ENCODE assay signal across 8 cellular contexts in genomic region chr2:223761749-223762148, GRCh38.
DNase-seq lines count a peak whose midpoint lies in the region; ATAC-seq and TF ChIP-seq lines count a peak whose summit lies in the region.
"Not testable (repeated sequence)": the region's sequence is repeated elsewhere in the genome, so short reads cannot be mapped to it uniquely, and the experiment has no call there.

No MANE protein-coding gene starts in this region.

- H3K27ac ChIP-seq in PC-9 = peak overlapping the region; percentile 96
- not testable (repeated sequence) for H3K27ac ChIP-seq in naive thymus-derived CD4-positive, alpha-beta T cell (ENCODE audit: low read depth, low read length)

- H3K9me3 ChIP-seq in Caco-2; PC-9 (ENCODE audit: insufficient read depth, low read depth); naive thymus-derived CD4-positive, alpha-beta T cell (ENCODE audit: control insufficient read depth in 2 of 3, low read length in 3 of 3): not testable (repeated sequence)

- peak; percentile 77 for ATAC-seq in GM18909 (IDR thresholded peaks at IDR 0.05; ENCODE audit: poor library complexity, unreplicated experiment)
- peak; percentile 63 for ATAC-seq in GM21423 (IDR thresholded peaks at IDR 0.05; ENCODE audit: unreplicated experiment)
- peak; percentile 64 for ATAC-seq in HG02840 (IDR thresholded peaks at IDR 0.05; ENCODE audit: low FRiP score, unreplicated experiment)
- ATAC-seq in HG03196 (IDR thresholded peaks at IDR 0.05; ENCODE audit: unreplicated experiment) = peak; percentile 74
- not testable (repeated sequence) for ATAC-seq in activated naive CD8-positive, alpha-beta T cell treated with anti-CD3 and anti-CD28 coated beads, Interleukin-2, amount 10 ng/mL, durations not matched to agents 7 days and 5 days (ENCODE audit: low read depth)
- ATAC-seq in naive thymus-derived CD4-positive, alpha-beta T cell = peak; percentile 23

- CTCF ChIA-PET in Caco-2 (lab: Charles Lee) = interaction anchor here (2.7 kb wide), 2 partner anchors 37 to 99 kb away, joined by 15 to 19 read pairs; no protein-coding TSS in a partner anchor
- CTCF ChIA-PET in PC-9 (lab: Charles Lee) = interaction anchor here (0.7 kb wide), 2 partner anchors 14 to 105 kb away, joined by 3 to 6 read pairs; no protein-coding TSS in a partner anchor
- CTCF ChIA-PET in naive thymus-derived CD4-positive, alpha-beta T cell (lab: Charles Lee) = not testable (repeated sequence)

- not testable (repeated sequence) for H3K27me3 ChIP-seq in Caco-2 (replicated peaks; ENCODE audit: control insufficient read depth, insufficient read depth, low read length); PC-9 (ENCODE audit: insufficient read depth, low read depth); naive thymus-derived CD4-positive, alpha-beta T cell (ENCODE audit: control insufficient read depth in 2 of 2, insufficient read depth in 2 of 2, low read length in 2 of 2)

- H3K4me1 ChIP-seq in Caco-2 = peaks cover 42% of the 10 kb centered on the region
- peaks cover 42% of the 10 kb centered on the region for H3K4me1 ChIP-seq in PC-9 (replicated peaks; ENCODE audit: insufficient read depth)
- peaks cover 0 to 29% of the 10 kb centered on the region in 2 donors for H3K4me1 ChIP-seq in naive thymus-derived CD4-positive, alpha-beta T cell (ENCODE audit: control insufficient read depth in 2 of 2, insufficient read depth in 2 of 2, low read length in 2 of 2)

- H4K20me1 ChIP-seq in PC-9 (ENCODE audit: insufficient read depth) = not testable (repeated sequence)

- H3K4me3 ChIP-seq in Caco-2 (ENCODE audit: low read depth, low read length); PC-9; naive thymus-derived CD4-positive, alpha-beta T cell (ENCODE audit: low read length): not testable (repeated sequence)

- not testable (repeated sequence) for TF ChIP-seq CTCF in Caco-2 (IDR thresholded peaks at IDR 0.05; ENCODE audit: insufficient read depth in 1 of 2, low read depth in 1 of 2, low read length in 1 of 2, severe bottlenecking in 1 of 2, unreplicated experiment in 1 of 2); PC-9 (conservative IDR thresholded peaks at IDR 0.05)

- peaks cover 82% of the 10 kb centered on the region for H3K36me3 Mint-ChIP-seq in Caco-2 (ENCODE audit: insufficient read depth, unreplicated experiment)
- not testable (repeated sequence) for H3K36me3 Mint-ChIP-seq in activated naive CD8-positive, alpha-beta T cell treated with anti-CD3 and anti-CD28 coated beads, Interleukin-2, amount 10 ng/mL, durations not matched to agents 7 days and 5 days; naive thymus-derived CD4-positive, alpha-beta T cell

- peaks cover 55% of the 10 kb centered on the region for H3F3A ChIP-seq in PC-9 (ENCODE audit: insufficient read depth, low read depth)

- not testable (repeated sequence) for BruUV-seq in Caco-2 (replicated peaks; lab: Mats Ljungman, UMichigan); PC-9 (replicated peaks; lab: Mats Ljungman, UMichigan)

- DNase-seq in Caco-2; PC-9; activated naive CD8-positive, alpha-beta T cell treated with anti-CD3 and anti-CD28 coated beads, Interleukin-2, amount 10 ng/mL, durations not matched to agents 7 days and 5 days; naive thymus-derived CD4-positive, alpha-beta T cell: not testable (repeated sequence)

- not testable (repeated sequence) for H3K27me3 Mint-ChIP-seq in Caco-2 (ENCODE audit: insufficient read depth, unreplicated experiment); activated naive CD8-positive, alpha-beta T cell treated with anti-CD3 and anti-CD28 coated beads, Interleukin-2, amount 10 ng/mL, durations not matched to agents 7 days and 5 days; naive thymus-derived CD4-positive, alpha-beta T cell

- not testable (repeated sequence) for H3K9me3 Mint-ChIP-seq in Caco-2 (ENCODE audit: unreplicated experiment); activated naive CD8-positive, alpha-beta T cell treated with anti-CD3 and anti-CD28 coated beads, Interleukin-2, amount 10 ng/mL, durations not matched to agents 7 days and 5 days; naive thymus-derived CD4-positive, alpha-beta T cell

- H2AFZ ChIP-seq in PC-9 = not testable (repeated sequence)

- peaks cover 40% of the 10 kb centered on the region for H3K4me1 Mint-ChIP-seq in Caco-2 (ENCODE audit: low read depth, unreplicated experiment)
- peaks cover 27% of the 10 kb centered on the region for H3K4me1 Mint-ChIP-seq in activated naive CD8-positive, alpha-beta T cell treated with anti-CD3 and anti-CD28 coated beads, Interleukin-2, amount 10 ng/mL, durations not matched to agents 7 days and 5 days
- peaks cover 0 to 25% (median 4%) of the 10 kb centered on the region in 7 donors for H3K4me1 Mint-ChIP-seq in naive thymus-derived CD4-positive, alpha-beta T cell

- peak overlapping the region; percentile 94 for H3K27ac Mint-ChIP-seq in Caco-2 (ENCODE audit: unreplicated experiment)
- H3K27ac Mint-ChIP-seq in activated naive CD8-positive, alpha-beta T cell treated with anti-CD3 and anti-CD28 coated beads, Interleukin-2, amount 10 ng/mL, durations not matched to agents 7 days and 5 days = peak overlapping the region; percentile 91
- peak overlapping the region in 1 of 9 donors; percentile 87 for H3K27ac Mint-ChIP-seq in naive thymus-derived CD4-positive, alpha-beta T cell

- H3K36me3 ChIP-seq in Caco-2 (ENCODE audit: control insufficient read depth, insufficient read depth, low read length); PC-9 (ENCODE audit: low read depth); naive thymus-derived CD4-positive, alpha-beta T cell (ENCODE audit: control insufficient read depth in 2 of 3, insufficient read depth in 3 of 3, low read length in 3 of 3): not testable (repeated sequence)

- intact Hi-C loops in Caco-2 (cut with micrococcal nuclease; ENCODE audit: unreplicated experiment) = not testable (repeated sequence)
- intact Hi-C loops in PC-9 (cut with micrococcal nuclease; ENCODE audit: unreplicated experiment) = loop anchor here (1.0 to 10.0 kb wide), 5 partner anchors 62 to 787 kb away; partner anchors contain the start of gene MRPL44
- intact Hi-C loops in naive thymus-derived CD4-positive, alpha-beta T cell (cut with micrococcal nuclease) = loop anchor here in 1 of 2 donors (2.0 to 5.0 kb wide), 2 partner anchors 34 to 63 kb away; no protein-coding TSS in a partner anchor

- H3K79me2 ChIP-seq in PC-9 (ENCODE audit: low read depth) = not testable (repeated sequence)

- not testable (repeated sequence) for H3K4me3 Mint-ChIP-seq in Caco-2 (ENCODE audit: unreplicated experiment)
- H3K4me3 Mint-ChIP-seq in activated naive CD8-positive, alpha-beta T cell treated with anti-CD3 and anti-CD28 coated beads, Interleukin-2, amount 10 ng/mL, durations not matched to agents 7 days and 5 days = peak overlapping the region; percentile 68
- peak overlapping the region in 2 of 10 donors; percentile 38 to 57 for H3K4me3 Mint-ChIP-seq in naive thymus-derived CD4-positive, alpha-beta T cell

- not testable (repeated sequence) for H3K9me2 ChIP-seq in PC-9 (ENCODE audit: insufficient read depth)

- peak overlapping the region; percentile 74 for H3K4me2 ChIP-seq in PC-9

- POLR2A ChIA-PET in Caco-2 (lab: Charles Lee); activated naive CD8-positive, alpha-beta T cell treated with anti-CD3 and anti-CD28 coated beads, Interleukin-2, amount 10 ng/mL, durations not matched to agents 7 days and 5 days (lab: Charles Lee); naive thymus-derived CD4-positive, alpha-beta T cell (lab: Charles Lee): not testable (repeated sequence)
- POLR2A ChIA-PET in PC-9 (lab: Charles Lee; ENCODE audit: unreplicated experiment) = interaction anchor here (1.1 kb wide), 1 partner anchor 818 kb away, joined by 7 read pairs; no protein-coding TSS in a partner anchor
